In the genomic region with DNA sequence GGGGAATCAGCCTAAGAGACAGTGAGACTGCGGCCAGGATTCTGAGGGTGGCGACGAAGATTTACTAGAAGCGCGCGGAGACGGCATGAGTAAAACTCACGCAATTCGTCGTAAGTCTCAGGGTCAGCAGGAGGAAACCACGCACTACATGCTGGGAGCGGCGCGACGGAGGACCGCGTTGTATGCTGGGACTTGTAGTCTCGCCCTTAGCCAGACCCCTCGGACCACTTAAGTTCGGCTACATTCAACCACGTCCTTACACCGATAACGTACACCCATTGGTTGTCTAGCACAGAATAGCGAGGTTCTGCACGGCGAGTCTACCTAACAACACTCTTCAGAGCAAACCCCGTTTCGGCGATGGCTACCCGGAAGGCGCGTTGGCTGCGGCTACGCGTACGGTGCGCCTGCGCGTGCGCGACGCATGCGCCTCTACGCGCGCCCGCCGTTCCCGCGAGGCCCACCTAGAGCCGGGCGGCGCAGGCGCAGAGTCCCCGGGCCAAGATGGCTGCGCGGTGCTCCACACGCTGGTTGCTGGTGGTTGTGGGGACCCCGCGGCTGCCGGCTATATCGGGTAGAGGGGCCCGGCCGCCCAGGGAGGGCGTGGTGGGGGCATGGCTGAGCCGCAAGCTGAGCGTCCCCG, we compare ENCODE assay signal across 8 cellular contexts. TPM values are rescaled to one million over a fixed set of nuclear protein-coding genes. Genes with fewer than 3 reads are reported as not detected.
DNase-seq lines count a peak whose midpoint lies in the region; ATAC-seq, FAIRE-seq and TF ChIP-seq lines count a peak whose summit lies in the region.

A gene (plus strand): TSS at position 491 of the 643 bp plus-strand sequence. CDS start 14 bp downstream, at position 505.

- H3K9me3 ChIP-seq in astrocyte (ENCODE audit: insufficient read depth, low read depth, low read length) (no peaks in the 10 kb centered on the region), hepatocyte (ENCODE audit: low read depth) (no peaks in the 10 kb centered on the region), vagina (no peaks in the 10 kb centered on the region)

- H3K27ac Mint-ChIP-seq in astrocyte (ENCODE audit: unreplicated experiment): peak within 1 kb of the TSS; percentile 99

- H3K4me3 ChIP-seq in astrocyte (ENCODE audit: insufficient read depth, low read depth, low read length) (peak within 1 kb of the TSS; percentile 100), hepatocyte (peak within 1 kb of the TSS; percentile 87), rectal smooth muscle tissue (ENCODE audit: low read length) (peak within 1 kb of the TSS; percentile 100), vagina (peak within 1 kb of the TSS; percentile 58 to 78)

- H3K36me3 ChIP-seq in astrocyte (ENCODE audit: insufficient read depth, low read length) (no peaks in the 10 kb centered on the region), hepatocyte (replicated peaks; ENCODE audit: insufficient read depth, low read depth) (no peaks in the 10 kb centered on the region), rectal smooth muscle tissue (ENCODE audit: control insufficient read depth, insufficient read depth, low read length) (no peaks in the 10 kb centered on the region), vagina (no peaks in the 10 kb centered on the region)

- ATAC-seq in GM18511 (IDR thresholded peaks at IDR 0.05; ENCODE audit: unreplicated experiment) (peak; percentile 89), HG03025 (IDR thresholded peaks at IDR 0.05; ENCODE audit: low FRiP score, unreplicated experiment) (peak; percentile 90)

- no peaks in the 10 kb centered on the region for H3K27me3 Mint-ChIP-seq in astrocyte (ENCODE audit: low read depth, unreplicated experiment)

- H3K27me3 ChIP-seq in astrocyte (ENCODE audit: insufficient read depth, low read length): no peaks in the 10 kb centered on the region
- no peaks in the 10 kb centered on the region for H3K27me3 ChIP-seq in hepatocyte
- H3K27me3 ChIP-seq in rectal smooth muscle tissue (ENCODE audit: control insufficient read depth, insufficient read depth, low read length): no peaks in the 10 kb centered on the region
- no peaks in the 10 kb centered on the region for H3K27me3 ChIP-seq in vagina

- TF ChIP-seq CTCF in astrocyte (IDR thresholded peaks at IDR 0.05; ENCODE audit: insufficient read depth, low read depth, low read length): no peak
- no peak for TF ChIP-seq CTCF in hepatocyte (IDR thresholded peaks at IDR 0.05; ENCODE audit: poor library complexity)
- no peak for TF ChIP-seq CTCF in vagina (IDR thresholded peaks at IDR 0.05)

- intact Hi-C loops in vagina (cut with DNase I): no loop called here

- H3K4me3 Mint-ChIP-seq in astrocyte (ENCODE audit: unreplicated experiment): peak within 1 kb of the TSS; percentile 93

- peaks cover 47% of the 10 kb centered on the region for H3K79me2 ChIP-seq in astrocyte (ENCODE audit: insufficient read depth, low read length)
- H3K79me2 ChIP-seq in hepatocyte: peaks cover 47% of the 10 kb centered on the region

- H3K4me2 ChIP-seq in astrocyte (ENCODE audit: low read length): peak within 1 kb of the TSS; percentile 89
- H3K4me2 ChIP-seq in hepatocyte: peak within 1 kb of the TSS; percentile 93

- H3K27ac ChIP-seq in astrocyte (ENCODE audit: low read depth, low read length) (peak within 1 kb of the TSS; percentile 100), hepatocyte (peak within 1 kb of the TSS; percentile 99), rectal smooth muscle tissue (ENCODE audit: low read depth, low read length) (peak within 1 kb of the TSS; percentile 100), vagina (peak within 1 kb of the TSS; percentile 87)

- H3K4me1 ChIP-seq in astrocyte (ENCODE audit: insufficient read depth, low read length) (peaks cover 10% of the 10 kb centered on the region), hepatocyte (ENCODE audit: insufficient read depth) (peaks cover 14% of the 10 kb centered on the region), rectal smooth muscle tissue (ENCODE audit: control insufficient read depth, insufficient read depth, low read length) (peaks cover 3% of the 10 kb centered on the region), vagina (peaks cover 23% of the 10 kb centered on the region)

- H4K20me1 ChIP-seq in astrocyte (ENCODE audit: insufficient read depth, low read length) (peaks cover 14% of the 10 kb centered on the region), hepatocyte (ENCODE audit: insufficient read depth, poor library complexity, severe bottlenecking) (no peaks in the 10 kb centered on the region)

- H2AFZ ChIP-seq in astrocyte (ENCODE audit: low read depth, low read length) (peak within 1 kb of the TSS; percentile 100), hepatocyte (peak within 1 kb of the TSS; percentile 82)

- under 1% methylated on average over 65 of the region's 68 CpGs for WGBS in hepatocyte (ENCODE audit: low lambda C conversion rate, missing lambda C conversion rate)

- H3K9me2 ChIP-seq in hepatocyte (replicated peaks; ENCODE audit: insufficient read depth): no peaks in the 10 kb centered on the region

- H3K36me3 Mint-ChIP-seq in astrocyte (ENCODE audit: low read depth, unreplicated experiment): no peaks in the 10 kb centered on the region

- H3K9ac ChIP-seq in astrocyte (ENCODE audit: low read length): peak within 1 kb of the TSS; percentile 100
- peak within 1 kb of the TSS; percentile 97 for H3K9ac ChIP-seq in rectal smooth muscle tissue (ENCODE audit: low read length)

- no peak for FAIRE-seq in astrocyte (lab: Jason Lieb, UNC)

- H3K9me3 Mint-ChIP-seq in astrocyte (ENCODE audit: unreplicated experiment): no peaks in the 10 kb centered on the region

- DNase-seq in NCI-H2029 treated with DMSO at 0.1 percent for 48 hours (lab: John Stamatoyannopoulos, UW) (peak; percentile 79), T-helper 22 cell (ENCODE audit: low read depth) (peak; percentile 87), astrocyte (ENCODE audit: low read depth) (peak; percentile 94), hepatocyte (ENCODE audit: low spot score) (peak; percentile 98), vagina (ENCODE audit: extremely low spot score in 2 of 2) (peak in 1 of 2 donors; percentile 93)

- H3K4me1 Mint-ChIP-seq in astrocyte (ENCODE audit: low read depth, unreplicated experiment): peaks cover 10% of the 10 kb centered on the region

- TF ChIP-seq POLR2A in vagina (IDR thresholded peaks at IDR 0.05): peak in 1 of 2 donors; percentile 78

RNA-seq across cellular contexts. Expression of the gene that starts here (rescaled TPM):
- total RNA-seq in astrocyte (36.4 and 39.8 TPM in 2 replicates), hepatocyte (55.3 and 59.2 TPM in 2 replicates), vagina (33.6 TPM)
- 51.2 and 58.8 TPM in 2 replicates for polyA plus RNA-seq in hepatocyte
